Comparison of ENCODE assay signal across 27 cellular contexts in the genomic region with DNA sequence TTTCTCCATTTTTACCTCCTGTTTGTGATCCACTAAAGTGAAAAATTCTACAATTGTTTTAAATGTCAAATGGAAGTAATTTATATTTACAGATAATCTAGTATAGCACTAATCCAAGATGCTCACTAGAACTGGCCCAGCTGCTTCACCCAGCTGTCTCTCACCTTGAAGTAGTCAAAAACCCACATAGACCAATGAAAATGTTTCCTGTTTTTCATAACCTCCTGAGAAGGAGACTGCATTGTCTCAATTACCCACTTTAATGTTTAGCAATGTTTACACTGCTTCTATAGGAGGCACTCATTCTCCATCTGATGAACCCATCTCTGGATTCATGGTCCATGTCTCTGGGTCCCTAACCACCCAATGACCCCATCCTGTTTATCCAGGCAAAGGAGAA. TPM values are rescaled to one million over a fixed set of nuclear protein-coding genes. Genes with fewer than 3 reads are reported as not detected.
DNase-seq lines count a peak whose midpoint lies in the region; ATAC-seq and TF ChIP-seq lines count a peak whose summit lies in the region.
"Had no signal": no experiment of that assay in that cellular context is flagged by ENCODE, and none has a peak within 500 bp of the region (broad histone marks: within the 10 kb centered on the region; RNA-seq: fewer than 3 reads in every experiment).

No MANE protein-coding gene starts in this region.

- CTCF ChIA-PET in activated CD4-positive, alpha-beta memory T cell treated with anti-CD3 and anti-CD28 coated beads for 36 hours (lab: Charles Lee) = interaction anchor here (0.8 to 1.6 kb wide), 4 partner anchors 14 to 113 kb away, joined by 3 to 18 read pairs (median 10); no protein-coding TSS in a partner anchor
- CTCF ChIA-PET in activated CD4-positive, alpha-beta memory T cell treated with anti-CD3 and anti-CD28 coated beads, Interleukin-2, amount 10 ng/mL, durations not matched to agents 7 days and 5 days (lab: Charles Lee) = no interaction called here
- CTCF ChIA-PET in OCI-LY7 (lab: Charles Lee; ENCODE audit: unreplicated experiment) = no interaction called here

- no peaks in the 10 kb centered on the region for H3K9me2 ChIP-seq in OCI-LY7 (ENCODE audit: insufficient read depth, low read length)

- no peak overlapping the region for H3K27ac ChIP-seq in OCI-LY7 (ENCODE audit: low read depth, low read length, poor library complexity, severe bottlenecking)
- H3K27ac ChIP-seq: GM23248, KMS-11, left lung, neutrophil, right lobe of liver, SJSA1, testis had no signal

- H2AFZ ChIP-seq in OCI-LY7 (ENCODE audit: low read length) = no peak overlapping the region
- H2AFZ ChIP-seq: GM23248 had no signal

- H3K36me3 Mint-ChIP-seq in activated CD4-positive, alpha-beta memory T cell treated with anti-CD3 and anti-CD28 coated beads for 36 hours = no peaks in the 10 kb centered on the region
- H3K36me3 Mint-ChIP-seq in activated CD4-positive, alpha-beta memory T cell treated with anti-CD3 and anti-CD28 coated beads, Interleukin-2, amount 10 ng/mL, durations not matched to agents 7 days and 5 days (ENCODE audit: low read depth) = no peaks in the 10 kb centered on the region
- no peaks in the 10 kb centered on the region for H3K36me3 Mint-ChIP-seq in stimulated activated memory B cell treated with anti-CD40 and anti-IgM and Interleukin-4, amounts not matched to agents 10 μg/mL and 1 μg/mL and 100 μg/mL, for 72 hours
- H3K36me3 Mint-ChIP-seq: CD4-positive, CD25-positive, alpha-beta regulatory T cell had no signal

- ATAC-seq in HG02642 (IDR thresholded peaks at IDR 0.05; ENCODE audit: poor library complexity, unreplicated experiment) = peak; percentile 48
- no peak for ATAC-seq in stimulated activated memory B cell treated with anti-CD40 and anti-IgM and Interleukin-4, amounts not matched to agents 10 μg/mL and 1 μg/mL and 100 μg/mL, for 72 hours
- ATAC-seq: left lung, right lobe of liver had no signal

- BruUV-seq in OCI-LY7 (replicated peaks; lab: Mats Ljungman, UMichigan) = no TSS peak

- TF ChIP-seq CTCF in OCI-LY7 (conservative IDR thresholded peaks at IDR 0.05; ENCODE audit: low read length) = no peak

- H3K4me1 Mint-ChIP-seq in activated CD4-positive, alpha-beta memory T cell treated with anti-CD3 and anti-CD28 coated beads for 36 hours (ENCODE audit: low read depth) = peaks cover 25% of the 10 kb centered on the region
- H3K4me1 Mint-ChIP-seq in activated CD4-positive, alpha-beta memory T cell treated with anti-CD3 and anti-CD28 coated beads, Interleukin-2, amount 10 ng/mL, durations not matched to agents 7 days and 5 days = peaks cover 16% of the 10 kb centered on the region
- peaks cover 39% of the 10 kb centered on the region for H3K4me1 Mint-ChIP-seq in stimulated activated memory B cell treated with anti-CD40 and anti-IgM and Interleukin-4, amounts not matched to agents 10 μg/mL and 1 μg/mL and 100 μg/mL, for 72 hours

- H3K36me3 ChIP-seq in OCI-LY7 (ENCODE audit: insufficient read depth, low read length) = no peaks in the 10 kb centered on the region
- H3K36me3 ChIP-seq: left lung, neutrophil, right lobe of liver, SJSA1 had no signal

- H3K27ac Mint-ChIP-seq in activated CD4-positive, alpha-beta memory T cell treated with anti-CD3 and anti-CD28 coated beads for 36 hours = peak overlapping the region; percentile 59
- H3K27ac Mint-ChIP-seq in activated CD4-positive, alpha-beta memory T cell treated with anti-CD3 and anti-CD28 coated beads, Interleukin-2, amount 10 ng/mL, durations not matched to agents 7 days and 5 days = no peak overlapping the region
- peak overlapping the region; percentile 88 for H3K27ac Mint-ChIP-seq in stimulated activated memory B cell treated with anti-CD40 and anti-IgM and Interleukin-4, amounts not matched to agents 10 μg/mL and 1 μg/mL and 100 μg/mL, for 72 hours
- H3K27ac Mint-ChIP-seq: progenitor cell of endocrine pancreas had no signal

- intact Hi-C loops in activated CD4-positive, alpha-beta memory T cell treated with anti-CD3 and anti-CD28 coated beads for 36 hours (cut with micrococcal nuclease) = no loop called here
- intact Hi-C loops in OCI-LY7 (cut with micrococcal nuclease; ENCODE audit: unreplicated experiment) = no loop called here

- H3K4me3 Mint-ChIP-seq in activated CD4-positive, alpha-beta memory T cell treated with anti-CD3 and anti-CD28 coated beads for 36 hours = peak overlapping the region; percentile 12
- H3K4me3 Mint-ChIP-seq in activated CD4-positive, alpha-beta memory T cell treated with anti-CD3 and anti-CD28 coated beads, Interleukin-2, amount 10 ng/mL, durations not matched to agents 7 days and 5 days = no peak overlapping the region
- no peak overlapping the region for H3K4me3 Mint-ChIP-seq in stimulated activated memory B cell treated with anti-CD40 and anti-IgM and Interleukin-4, amounts not matched to agents 10 μg/mL and 1 μg/mL and 100 μg/mL, for 72 hours
- H3K4me3 Mint-ChIP-seq: CD4-positive, CD25-positive, alpha-beta regulatory T cell had no signal

- no peak overlapping the region for H3K4me2 ChIP-seq in OCI-LY7 (ENCODE audit: low read length)
- H3K4me2 ChIP-seq: KMS-11 had no signal

- H3K79me2 ChIP-seq in OCI-LY7 (ENCODE audit: insufficient read depth, low read depth, low read length) = no peaks in the 10 kb centered on the region

- POLR2A ChIA-PET in activated CD4-positive, alpha-beta memory T cell treated with anti-CD3 and anti-CD28 coated beads for 36 hours (lab: Charles Lee) = interaction anchor here (1.2 to 1.5 kb wide), 5 partner anchors 13 to 68 kb away, joined by 3 to 11 read pairs (median 5); no protein-coding TSS in a partner anchor
- POLR2A ChIA-PET in activated CD4-positive, alpha-beta memory T cell treated with anti-CD3 and anti-CD28 coated beads, Interleukin-2, amount 10 ng/mL, durations not matched to agents 7 days and 5 days (lab: Charles Lee) = interaction anchor here (0.6 to 1.5 kb wide), 3 partner anchors 13 to 266 kb away, joined by 4 to 7 read pairs (median 6); no protein-coding TSS in a partner anchor
- POLR2A ChIA-PET in OCI-LY7 (lab: Charles Lee) = interaction anchor here (1.0 to 2.4 kb wide), 2 partner anchors 15 to 58 kb away, joined by 3 to 7 read pairs; no protein-coding TSS in a partner anchor

- H3K4me1 ChIP-seq in OCI-LY7 (ENCODE audit: insufficient read depth, low read length, poor library complexity, severe bottlenecking) = peaks cover 12% of the 10 kb centered on the region
- H3K4me1 ChIP-seq: right lobe of liver, SJSA1, testis had no signal

- H3K27me3 Mint-ChIP-seq in activated CD4-positive, alpha-beta memory T cell treated with anti-CD3 and anti-CD28 coated beads for 36 hours = no peaks in the 10 kb centered on the region
- peaks cover 2% of the 10 kb centered on the region for H3K27me3 Mint-ChIP-seq in activated CD4-positive, alpha-beta memory T cell treated with anti-CD3 and anti-CD28 coated beads, Interleukin-2, amount 10 ng/mL, durations not matched to agents 7 days and 5 days
- H3K27me3 Mint-ChIP-seq in stimulated activated memory B cell treated with anti-CD40 and anti-IgM and Interleukin-4, amounts not matched to agents 10 μg/mL and 1 μg/mL and 100 μg/mL, for 72 hours = no peaks in the 10 kb centered on the region
- H3K27me3 Mint-ChIP-seq: CD4-positive, CD25-positive, alpha-beta regulatory T cell; progenitor cell of endocrine pancreas had no signal

- no peaks in the 10 kb centered on the region for H4K20me1 ChIP-seq in OCI-LY7 (ENCODE audit: insufficient read depth, low read length)

- no peak for DNase-seq in activated CD4-positive, alpha-beta memory T cell treated with anti-CD3 and anti-CD28 coated beads for 36 hours
- DNase-seq in activated CD4-positive, alpha-beta memory T cell treated with anti-CD3 and anti-CD28 coated beads, Interleukin-2, amount 10 ng/mL, durations not matched to agents 7 days and 5 days = no peak
- DNase-seq in OCI-LY7 (ENCODE audit: low spot score) (peak; percentile 14), NCI-H82 treated with DMSO at 0.1 percent for 48 hours (lab: John Stamatoyannopoulos, UW; ENCODE audit: unreplicated experiment) (no peak), AG08395 (ENCODE audit: low spot score) (no peak), dermis blood vessel endothelial cell (no peak)
- DNase-seq: 8988T; activated CD4-positive, alpha-beta T cell treated with anti-CD3 and anti-CD28 coated beads, Interleukin-2, amount 50 U/mL, for 4 hours; activated CD4-positive, CD25-positive, alpha-beta regulatory T cell; activated gamma-delta T cell treated with Interleukin-2 at 50 U/mL for 16 hours; amniotic stem cell; CD4-positive, CD25-positive, alpha-beta regulatory T cell; effector CD8-positive, alpha-beta T cell; GM23248; left lung; NCI-H1436; NCI-H2081 treated with DMSO at 0.1 percent for 48 hours; NCI-H345; right lobe of liver; stimulated activated CD4-positive, alpha-beta T cell treated with anti-CD3 and anti-CD28 coated beads, Interleukin-4, amount 100 ng/mL, for 1 hour; testis had no signal

- H3K4me3 ChIP-seq in OCI-LY7 (ENCODE audit: low read depth, low read length, poor library complexity, severe bottlenecking) = no peak overlapping the region
- H3K4me3 ChIP-seq: GM23248, left lung, right lobe of liver, SJSA1, testis had no signal

- H3K9me3 ChIP-seq in OCI-LY7 (ENCODE audit: low read length) = no peaks in the 10 kb centered on the region
- H3K9me3 ChIP-seq: left lung, neutrophil, right lobe of liver, SJSA1, testis had no signal

- no peaks in the 10 kb centered on the region for H3K9me3 Mint-ChIP-seq in activated CD4-positive, alpha-beta memory T cell treated with anti-CD3 and anti-CD28 coated beads for 36 hours
- H3K9me3 Mint-ChIP-seq in activated CD4-positive, alpha-beta memory T cell treated with anti-CD3 and anti-CD28 coated beads, Interleukin-2, amount 10 ng/mL, durations not matched to agents 7 days and 5 days = no peaks in the 10 kb centered on the region
- no peaks in the 10 kb centered on the region for H3K9me3 Mint-ChIP-seq in stimulated activated memory B cell treated with anti-CD40 and anti-IgM and Interleukin-4, amounts not matched to agents 10 μg/mL and 1 μg/mL and 100 μg/mL, for 72 hours

RNA-seq across cellular contexts. Expression of a gene that starts 56.1 kb away (rescaled TPM):
- 10 to 100 TPM; 26.7 to 27.1 TPM for total RNA-seq in activated CD4-positive, alpha-beta memory T cell treated with anti-CD3 and anti-CD28 coated beads for 36 hours
- 10 to 100 TPM; 21.8 to 22.2 TPM for total RNA-seq in activated CD4-positive, alpha-beta memory T cell treated with anti-CD3 and anti-CD28 coated beads, Interleukin-2, amount 10 ng/mL, durations not matched to agents 7 days and 5 days
- 33.1 and 43.1 TPM in 2 replicates for total RNA-seq in OCI-LY7 (2014; rRNA removed; shearing (Covaris generic))
- 30.3 and 33.9 TPM in 2 replicates for total RNA-seq in OCI-LY7 (2022)
- total RNA-seq in dermis blood vessel endothelial cell = 22.3 and 24.8 TPM in 2 replicates
